ENCODE assay signal across 20 cellular contexts in the genomic region with DNA sequence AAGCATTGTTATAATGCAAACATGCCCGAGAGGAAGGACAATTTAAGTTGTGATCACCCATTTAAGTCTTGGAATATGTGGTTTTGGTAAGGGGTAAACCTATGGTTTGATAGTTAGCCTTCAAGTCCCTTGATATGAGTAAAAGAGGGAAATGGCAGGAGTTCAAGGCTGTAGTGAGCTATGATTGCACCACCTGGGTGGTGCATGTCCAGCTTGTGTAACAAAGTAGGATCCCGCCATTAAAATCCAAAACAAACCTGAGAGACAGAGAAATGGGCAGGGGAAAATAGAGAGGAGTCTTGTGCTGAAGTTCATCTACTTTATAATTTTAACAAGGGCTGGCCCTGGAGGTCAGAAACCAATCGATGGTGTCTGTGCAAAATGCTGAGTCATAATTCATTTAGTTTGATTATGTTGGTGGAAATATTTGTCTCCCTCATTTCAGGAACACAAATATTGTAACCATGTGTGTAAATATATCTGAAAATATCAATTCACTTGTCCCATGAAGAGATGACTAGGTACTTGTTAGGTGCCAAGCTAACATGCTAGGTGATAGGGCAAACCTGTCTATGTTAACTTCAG. TPM values are rescaled to one million over a fixed set of nuclear protein-coding genes. Genes with fewer than 3 reads are reported as not detected.
DNase-seq lines count a peak whose midpoint lies in the region; ATAC-seq, FAIRE-seq and TF ChIP-seq lines count a peak whose summit lies in the region.
"Had no signal": no experiment of that assay in that cellular context is flagged by ENCODE, and none has a peak within 500 bp of the region (broad histone marks: within the 10 kb centered on the region; RNA-seq: fewer than 3 reads in every experiment).

No MANE protein-coding gene starts in this region.

- TF ChIP-seq RAD21 in HepG2 (CRISPR knock-in tag; IDR thresholded peaks at IDR 0.05): no peak

- H3K9ac ChIP-seq in HepG2 (ENCODE audit: insufficient read depth, low read depth, low read length): no peak overlapping the region

- no peak for FAIRE-seq in HepG2 (lab: Jason Lieb, UNC)
- FAIRE-seq: D721Med, TTC549 had no signal

- CTCF ChIA-PET in CD8-positive, alpha-beta memory T cell (lab: Charles Lee): interaction anchor here (1.3 to 1.7 kb wide), 4 partner anchors 12 to 196 kb away, joined by 3 to 6 read pairs (median 4); no protein-coding TSS in a partner anchor
- CTCF ChIA-PET in activated CD8-positive, alpha-beta T cell treated with anti-CD3 and anti-CD28 coated beads for 36 hours (lab: Charles Lee): interaction anchor here (0.8 to 1.2 kb wide), 2 partner anchors 17 to 18 kb away, joined by 3 read pairs; no protein-coding TSS in a partner anchor
- CTCF ChIA-PET in HepG2 (lab: Yijun Ruan, JAX; ENCODE audit: low intra/inter-chr PET ratio, low total read pairs): no interaction called here

- no peak for ATAC-seq in CD4-positive, CD25-positive, alpha-beta regulatory T cell (ENCODE audit: low read depth in 2 of 2)
- no peak for ATAC-seq in activated CD8-positive, alpha-beta T cell treated with anti-CD3 and anti-CD28 coated beads for 36 hours
- ATAC-seq in HepG2: 0 out of 3 replicates have a peak, but pooled peaks have one; percentile 20
- no peak for ATAC-seq in GM18519 (IDR thresholded peaks at IDR 0.05; ENCODE audit: low FRiP score, unreplicated experiment)
- no peak for ATAC-seq in GM18909 (IDR thresholded peaks at IDR 0.05; ENCODE audit: poor library complexity, unreplicated experiment)
- ATAC-seq: sciatic nerve had no signal

- no peak for TF ChIP-seq CTCF in activated CD8-positive, alpha-beta T cell treated with anti-CD3 and anti-CD28 coated beads for 36 hours (IDR thresholded peaks at IDR 0.05)
- TF ChIP-seq CTCF in HepG2 (CRISPR knock-in tag; IDR thresholded peaks at IDR 0.05) (no peak), progenitor cell of endocrine pancreas (IDR thresholded peaks at IDR 0.05; ENCODE audit: unreplicated experiment) (no peak)

- H3K27ac Mint-ChIP-seq in CD4-positive, CD25-positive, alpha-beta regulatory T cell: peak overlapping the region; percentile 3 to 91 (median 32)
- peak overlapping the region in 6 of 8 donors; percentile 13 to 79 (median 39) for H3K27ac Mint-ChIP-seq in CD8-positive, alpha-beta memory T cell
- H3K27ac Mint-ChIP-seq in activated CD8-positive, alpha-beta T cell treated with anti-CD3 and anti-CD28 coated beads for 36 hours: peak overlapping the region; percentile 88
- H3K27ac Mint-ChIP-seq in progenitor cell of endocrine pancreas: no peak overlapping the region

- H3K36me3 ChIP-seq in CD4-positive, CD25-positive, alpha-beta regulatory T cell (ENCODE audit: control insufficient read depth, insufficient read depth, low read length): peaks cover 85% of the 10 kb centered on the region
- peaks cover 74% of the 10 kb centered on the region for H3K36me3 ChIP-seq in CD8-positive, alpha-beta memory T cell (ENCODE audit: insufficient read depth, low read length)
- H3K36me3 ChIP-seq in HepG2 (replicated peaks in 1 of 2; ENCODE audit: control insufficient read depth in 1 of 2, insufficient read depth in 2 of 2, low read length in 2 of 2): no peaks in the 10 kb centered on the region
- H3K36me3 ChIP-seq: ascending aorta, tibial nerve had no signal

- no peak overlapping the region for H3K27ac ChIP-seq in CD4-positive, CD25-positive, alpha-beta regulatory T cell (ENCODE audit: insufficient read depth, low read length, poor library complexity, severe bottlenecking)
- H3K27ac ChIP-seq in CD8-positive, alpha-beta memory T cell (ENCODE audit: low read depth, low read length): no peak overlapping the region
- peak overlapping the region; percentile 6 for H3K27ac ChIP-seq in HepG2 (ENCODE audit: extremely low read length, insufficient read depth, low read length)
- H3K27ac ChIP-seq: ascending aorta, tibial nerve had no signal

- POLR2A ChIA-PET in CD8-positive, alpha-beta memory T cell (lab: Charles Lee): no interaction called here
- POLR2A ChIA-PET in activated CD8-positive, alpha-beta T cell treated with anti-CD3 and anti-CD28 coated beads for 36 hours (lab: Charles Lee): interaction anchor here (0.5 to 1.2 kb wide), 2 partner anchors 23 to 25 kb away, joined by 3 read pairs; no protein-coding TSS in a partner anchor
- POLR2A ChIA-PET in HepG2 (lab: Yijun Ruan, JAX): interaction anchor here (1.0 to 1.8 kb wide), 2 partner anchors 20 to 100 kb away, joined by 3 to 5 read pairs; no protein-coding TSS in a partner anchor

- TF ChIP-seq EP300 in HepG2 (IDR thresholded peaks at IDR 0.05; ENCODE audit: low read depth in 2 of 2, low read length in 2 of 2) (no peak), HepG2 (CRISPR knock-in tag; IDR thresholded peaks at IDR 0.05; ENCODE audit: borderline replicate concordance) (no peak)

- in situ Hi-C loops in HepG2 (cut with HindIII; ENCODE audit: extremely low pct_ligation_motif_present, low pct_unique_long_range_greater_than_20kb): no loop called here

- BruUV-seq in HepG2 (replicated peaks; lab: Mats Ljungman, UMichigan): no TSS peak

- no peaks in the 10 kb centered on the region for H3K27me3 ChIP-seq in CD4-positive, CD25-positive, alpha-beta regulatory T cell (ENCODE audit: control insufficient read depth, insufficient read depth, low read length)
- H3K27me3 ChIP-seq in CD8-positive, alpha-beta memory T cell (ENCODE audit: insufficient read depth, low read length, poor library complexity, severe bottlenecking): no peaks in the 10 kb centered on the region
- no peaks in the 10 kb centered on the region for H3K27me3 ChIP-seq in HepG2 (ENCODE audit: control insufficient read depth in 1 of 2, insufficient read depth in 2 of 2, low read length in 2 of 2)
- H3K27me3 ChIP-seq: ascending aorta, tibial nerve had no signal

- DNase-seq in CD4-positive, CD25-positive, alpha-beta regulatory T cell: no peak
- no peak for DNase-seq in CD8-positive, alpha-beta memory T cell
- DNase-seq in activated CD8-positive, alpha-beta T cell treated with anti-CD3 and anti-CD28 coated beads for 36 hours: no peak
- DNase-seq in HepG2 (ENCODE audit: low spot score) (no peak), progenitor cell of endocrine pancreas (ENCODE audit: low spot score, unreplicated experiment) (no peak)
- DNase-seq: effector memory CD4-positive, alpha-beta T cell; GOT3; NCI-H1105 treated with DMSO at 0.1 percent for 48 hours; NCI-H526; stimulated activated naive CD4-positive, alpha-beta T cell had no signal

- H4K20me1 ChIP-seq in HepG2 (ENCODE audit: insufficient read depth, low read length): no peaks in the 10 kb centered on the region

- no peak for TF ChIP-seq POLR2A in HepG2 (IDR thresholded peaks at IDR 0.05; ENCODE audit: insufficient read depth in 1 of 2, low read depth in 2 of 2, low read length in 2 of 2)

- H3K4me1 ChIP-seq in CD4-positive, CD25-positive, alpha-beta regulatory T cell (ENCODE audit: control insufficient read depth, insufficient read depth, low read length, poor library complexity, severe bottlenecking): no peaks in the 10 kb centered on the region
- no peaks in the 10 kb centered on the region for H3K4me1 ChIP-seq in CD8-positive, alpha-beta memory T cell (ENCODE audit: insufficient read depth, low read length)
- H3K4me1 ChIP-seq in HepG2 (ENCODE audit: insufficient read depth, low read length): peaks cover 51% of the 10 kb centered on the region
- H3K4me1 ChIP-seq: ascending aorta, tibial nerve had no signal

- WGBS in HepG2 (ENCODE audit: low lambda C conversion rate): 64% methylated on average over 3 of the region's 3 CpGs

- no peaks in the 10 kb centered on the region for H3K9me3 ChIP-seq in CD4-positive, CD25-positive, alpha-beta regulatory T cell (ENCODE audit: control insufficient read depth in 2 of 2, low read length in 2 of 2)
- H3K9me3 ChIP-seq in CD8-positive, alpha-beta memory T cell (ENCODE audit: low read length): no peaks in the 10 kb centered on the region
- no peaks in the 10 kb centered on the region for H3K9me3 ChIP-seq in HepG2 (ENCODE audit: low read length)
- H3K9me3 ChIP-seq: ascending aorta, tibial nerve had no signal

- no peaks in the 10 kb centered on the region for H3K79me2 ChIP-seq in HepG2 (ENCODE audit: insufficient read depth, low read length)

- peaks cover 10 to 22% (median 12%) of the 10 kb centered on the region in 4 donors for H3K4me1 Mint-ChIP-seq in CD4-positive, CD25-positive, alpha-beta regulatory T cell
- H3K4me1 Mint-ChIP-seq in CD8-positive, alpha-beta memory T cell: peaks cover 13 to 35% (median 31%) of the 10 kb centered on the region in 3 donors
- H3K4me1 Mint-ChIP-seq in activated CD8-positive, alpha-beta T cell treated with anti-CD3 and anti-CD28 coated beads for 36 hours (ENCODE audit: low read depth): peaks cover 10% of the 10 kb centered on the region
- peaks cover 12% of the 10 kb centered on the region for H3K4me1 Mint-ChIP-seq in progenitor cell of endocrine pancreas (ENCODE audit: low read depth)

- no peak overlapping the region for H3K4me3 ChIP-seq in CD4-positive, CD25-positive, alpha-beta regulatory T cell (ENCODE audit: low read depth, low read length)
- no peak overlapping the region for H3K4me3 ChIP-seq in CD8-positive, alpha-beta memory T cell (ENCODE audit: low read length)
- H3K4me3 ChIP-seq in HepG2 (replicated peaks in 1 of 3; ENCODE audit: insufficient read depth in 1 of 3, low read depth in 2 of 3, low read length in 3 of 3): no peak overlapping the region
- H3K4me3 ChIP-seq: ascending aorta, tibial nerve had no signal

- intact Hi-C loops in activated CD8-positive, alpha-beta T cell treated with anti-CD3 and anti-CD28 coated beads for 36 hours (cut with micrococcal nuclease): no loop called here
- intact Hi-C loops in HepG2 (cut with micrococcal nuclease; ENCODE audit: unreplicated experiment): no loop called here

- H2AFZ ChIP-seq in HepG2 (ENCODE audit: low read length): no peak overlapping the region

- H3K4me2 ChIP-seq in HepG2 (ENCODE audit: low read depth, low read length): no peak overlapping the region

- H3K9me3 Mint-ChIP-seq in CD4-positive, CD25-positive, alpha-beta regulatory T cell: no peaks in the 10 kb centered on the region
- H3K9me3 Mint-ChIP-seq in CD8-positive, alpha-beta memory T cell: no peaks in the 10 kb centered on the region
- no peaks in the 10 kb centered on the region for H3K9me3 Mint-ChIP-seq in activated CD8-positive, alpha-beta T cell treated with anti-CD3 and anti-CD28 coated beads for 36 hours
- no peaks in the 10 kb centered on the region for H3K9me3 Mint-ChIP-seq in progenitor cell of endocrine pancreas (ENCODE audit: low read depth)

- no peak overlapping the region for H3K4me3 Mint-ChIP-seq in CD4-positive, CD25-positive, alpha-beta regulatory T cell
- no peak overlapping the region for H3K4me3 Mint-ChIP-seq in CD8-positive, alpha-beta memory T cell
- H3K4me3 Mint-ChIP-seq in activated CD8-positive, alpha-beta T cell treated with anti-CD3 and anti-CD28 coated beads for 36 hours: no peak overlapping the region
- H3K4me3 Mint-ChIP-seq in progenitor cell of endocrine pancreas (ENCODE audit: low read depth): no peak overlapping the region

- no peaks in the 10 kb centered on the region for H3K27me3 Mint-ChIP-seq in CD4-positive, CD25-positive, alpha-beta regulatory T cell
- no peaks in the 10 kb centered on the region for H3K27me3 Mint-ChIP-seq in CD8-positive, alpha-beta memory T cell
- no peaks in the 10 kb centered on the region for H3K27me3 Mint-ChIP-seq in activated CD8-positive, alpha-beta T cell treated with anti-CD3 and anti-CD28 coated beads for 36 hours
- no peaks in the 10 kb centered on the region for H3K27me3 Mint-ChIP-seq in progenitor cell of endocrine pancreas

- H3K36me3 Mint-ChIP-seq in CD4-positive, CD25-positive, alpha-beta regulatory T cell: peaks cover 57% of the 10 kb centered on the region
- H3K36me3 Mint-ChIP-seq in CD8-positive, alpha-beta memory T cell: peaks cover 9 to 80% (median 26%) of the 10 kb centered on the region in 3 donors
- peaks cover 27% of the 10 kb centered on the region for H3K36me3 Mint-ChIP-seq in activated CD8-positive, alpha-beta T cell treated with anti-CD3 and anti-CD28 coated beads for 36 hours (ENCODE audit: low read depth)
- H3K36me3 Mint-ChIP-seq in progenitor cell of endocrine pancreas (ENCODE audit: insufficient read depth): no peaks in the 10 kb centered on the region

RNA-seq across cellular contexts. Expression of a gene that starts 23.2 kb away (rescaled TPM):
- total RNA-seq in CD4-positive, CD25-positive, alpha-beta regulatory T cell: 1.8 TPM
- under 1 TPM in 2 of 4 donors, not detected in 2; 0.27 to 0.29 TPM for polyA plus RNA-seq in CD4-positive, CD25-positive, alpha-beta regulatory T cell
- total RNA-seq in CD8-positive, alpha-beta memory T cell: under 1 TPM in 1 of 2 experiments, not detected in 1; 0.55 TPM
- polyA plus RNA-seq in CD8-positive, alpha-beta memory T cell: 0.78 TPM
- under 1 TPM in 1 of 2 experiments, not detected in 1; 0.40 TPM for total RNA-seq in activated CD8-positive, alpha-beta T cell treated with anti-CD3 and anti-CD28 coated beads for 36 hours
- total RNA-seq in HepG2 (2016; rRNA removed; fragmentation: Illumina TruSeq; extraction: Trizol) (not detected in 2 replicates), progenitor cell of endocrine pancreas (not detected in 2 replicates)
- not detected in 2 replicates for total RNA-seq in HepG2 (2016; cell fraction: cytosol; rRNA removed; fragmentation: Illumina TruSeq; extraction: Trizol; ENCODE audit: low read depth)
- total RNA-seq in HepG2 (2016; cell fraction: insoluble cytoplasmic fraction; rRNA removed; fragmentation: Illumina TruSeq; extraction: Trizol): not detected in 2 replicates
- total RNA-seq in HepG2 (2016; cell fraction: membrane; rRNA removed; fragmentation: Illumina TruSeq; extraction: Trizol): not detected in 2 replicates
- not detected in 2 replicates for total RNA-seq in HepG2 (2016; cell fraction: nucleus; rRNA removed; fragmentation: Illumina TruSeq; extraction: Trizol)
- not detected in 2 replicates for polyA plus RNA-seq in HepG2 (2011; rRNA removed)
- polyA plus RNA-seq in HepG2 (2011; cell fraction: cytosol; rRNA removed): not detected in 2 replicates
- not detected in 2 replicates for polyA plus RNA-seq in HepG2 (2011; cell fraction: nucleus; rRNA removed)
- not detected in 2 replicates for polyA plus RNA-seq in HepG2 (2012)
- not detected in 2 replicates for polyA plus RNA-seq in HepG2 (2016; cell fraction: cytosol; fragmentation: Illumina TruSeq; extraction: Trizol; ENCODE audit: low read depth)
- polyA plus RNA-seq in HepG2 (2016; cell fraction: insoluble cytoplasmic fraction; fragmentation: Illumina TruSeq; extraction: Trizol; ENCODE audit: low read depth): not detected in 2 replicates
- polyA plus RNA-seq in HepG2 (2016; cell fraction: membrane; fragmentation: Illumina TruSeq; extraction: Trizol; ENCODE audit: low read depth): not detected in 2 replicates
- not detected in 2 replicates for polyA plus RNA-seq in HepG2 (2016; cell fraction: nucleus; fragmentation: Illumina TruSeq; extraction: Trizol; ENCODE audit: insufficient read depth, low read depth)
- polyA minus RNA-seq in HepG2 (2011; rRNA and poly(A)+ RNA removed; ENCODE audit: low replicate concordance): not detected in 2 replicates
- not detected in 2 replicates for polyA minus RNA-seq in HepG2 (2011; cell fraction: cytosol; rRNA and poly(A)+ RNA removed)
- not detected in 2 replicates for polyA minus RNA-seq in HepG2 (2011; cell fraction: nucleus; rRNA and poly(A)+ RNA removed)
- total RNA-seq: ascending aorta, HT-29, lower leg skin, osteocyte, sciatic nerve, tibial nerve had no signal

RNA-seq across cellular contexts. Expression of a gene that starts 47.2 kb away (rescaled TPM):
- total RNA-seq in CD4-positive, CD25-positive, alpha-beta regulatory T cell: 28.3 TPM
- polyA plus RNA-seq in CD4-positive, CD25-positive, alpha-beta regulatory T cell: 10 to 100 TPM in 3 of 4 donors, 1 to 10 TPM in 1; 9.1 to 13.6 (median 11.4) TPM
- 10 to 100 TPM; 65.8 to 67.0 TPM for total RNA-seq in CD8-positive, alpha-beta memory T cell
- polyA plus RNA-seq in CD8-positive, alpha-beta memory T cell: 6.8 TPM
- total RNA-seq in activated CD8-positive, alpha-beta T cell treated with anti-CD3 and anti-CD28 coated beads for 36 hours: 10 to 100 TPM; 69.2 to 72.6 TPM
- 154 and 228 TPM in 2 replicates for total RNA-seq in HepG2 (2016; rRNA removed; fragmentation: Illumina TruSeq; extraction: Trizol)
- total RNA-seq in HepG2 (2016; cell fraction: cytosol; rRNA removed; fragmentation: Illumina TruSeq; extraction: Trizol; ENCODE audit: low read depth): 56.6 and 64.1 TPM in 2 replicates
- 154 and 231 TPM in 2 replicates for total RNA-seq in HepG2 (2016; cell fraction: insoluble cytoplasmic fraction; rRNA removed; fragmentation: Illumina TruSeq; extraction: Trizol)
- 68.9 and 73.8 TPM in 2 replicates for total RNA-seq in HepG2 (2016; cell fraction: membrane; rRNA removed; fragmentation: Illumina TruSeq; extraction: Trizol)
- total RNA-seq in HepG2 (2016; cell fraction: nucleus; rRNA removed; fragmentation: Illumina TruSeq; extraction: Trizol): 108 and 117 TPM in 2 replicates
- 41.6 and 61.8 TPM in 2 replicates for polyA plus RNA-seq in HepG2 (2011; rRNA removed)
- 38.6 and 39.1 TPM in 2 replicates for polyA plus RNA-seq in HepG2 (2011; cell fraction: cytosol; rRNA removed)
- polyA plus RNA-seq in HepG2 (2011; cell fraction: nucleus; rRNA removed): 27.0 and 29.5 TPM in 2 replicates
- 64.4 and 82.5 TPM in 2 replicates for polyA plus RNA-seq in HepG2 (2012)
- 38.2 and 45.0 TPM in 2 replicates for polyA plus RNA-seq in HepG2 (2016; cell fraction: cytosol; fragmentation: Illumina TruSeq; extraction: Trizol; ENCODE audit: low read depth)
- polyA plus RNA-seq in HepG2 (2016; cell fraction: insoluble cytoplasmic fraction; fragmentation: Illumina TruSeq; extraction: Trizol; ENCODE audit: low read depth): 256 and 266 TPM in 2 replicates
- 43.5 and 50.5 TPM in 2 replicates for polyA plus RNA-seq in HepG2 (2016; cell fraction: membrane; fragmentation: Illumina TruSeq; extraction: Trizol; ENCODE audit: low read depth)
- polyA plus RNA-seq in HepG2 (2016; cell fraction: nucleus; fragmentation: Illumina TruSeq; extraction: Trizol; ENCODE audit: insufficient read depth, low read depth): 137 and 150 TPM in 2 replicates
- polyA minus RNA-seq in HepG2 (2011; rRNA and poly(A)+ RNA removed; ENCODE audit: low replicate concordance): 38.8 and 71.1 TPM in 2 replicates
- polyA minus RNA-seq in HepG2 (2011; cell fraction: cytosol; rRNA and poly(A)+ RNA removed): 28.4 and 37.2 TPM in 2 replicates
- polyA minus RNA-seq in HepG2 (2011; cell fraction: nucleus; rRNA and poly(A)+ RNA removed): 67.4 and 86.9 TPM in 2 replicates
- 65.4 and 69.2 TPM in 2 replicates for total RNA-seq in progenitor cell of endocrine pancreas
